ENCODE assay signal across 19 cellular contexts in genomic region chr19:50667759-50668231, GRCh38. TPM values are rescaled to one million over a fixed set of nuclear protein-coding genes. Genes with fewer than 3 reads are reported as not detected.
"Had no signal": no experiment of that assay in that cellular context is flagged by ENCODE, and none has a peak within 500 bp of the region (broad histone marks: within the 10 kb centered on the region; RNA-seq: fewer than 3 reads in every experiment).

No MANE protein-coding gene starts in this region.

- H3K9me3 ChIP-seq: left ventricle myocardium inferior, mucosa of descending colon, thoracic aorta had no signal

- H3K27ac ChIP-seq: left ventricle myocardium inferior, thoracic aorta had no signal

- FAIRE-seq: astrocyte, bronchial epithelial cell, small intestine had no signal

- H3K4me3 Mint-ChIP-seq: activated CD8-positive, alpha-beta memory T cell treated with anti-CD3 and anti-CD28 coated beads, Interleukin-2, amount 10 ng/mL, durations not matched to agents 7 days and 5 days; activated naive CD4-positive, alpha-beta T cell treated with anti-CD3 and anti-CD28 coated beads, Interleukin-2, amount 10 ng/mL, durations not matched to agents 7 days and 5 days; activated T-cell treated with anti-CD3 and anti-CD28 coated beads, Interleukin-2, amount 50 U/mL, for 24 hours; memory B cell; stimulated activated naive CD8-positive, alpha-beta T cell treated with anti-CD3 and anti-CD28 coated beads, Interleukin-15, Interleukin-2, amounts not matched to agents 100 ng/mL and 50 ng/mL, for 24 hours had no signal

- H3K36me3 ChIP-seq: left ventricle myocardium inferior, thoracic aorta had no signal

- H3K36me3 Mint-ChIP-seq: activated CD8-positive, alpha-beta memory T cell treated with anti-CD3 and anti-CD28 coated beads, Interleukin-2, amount 10 ng/mL, durations not matched to agents 7 days and 5 days; activated naive CD4-positive, alpha-beta T cell treated with anti-CD3 and anti-CD28 coated beads, Interleukin-2, amount 10 ng/mL, durations not matched to agents 7 days and 5 days; memory B cell; naive thymus-derived CD4-positive, alpha-beta T cell had no signal

- H3K4me1 Mint-ChIP-seq: activated CD8-positive, alpha-beta memory T cell treated with anti-CD3 and anti-CD28 coated beads, Interleukin-2, amount 10 ng/mL, durations not matched to agents 7 days and 5 days; activated naive CD4-positive, alpha-beta T cell treated with anti-CD3 and anti-CD28 coated beads, Interleukin-2, amount 10 ng/mL, durations not matched to agents 7 days and 5 days; memory B cell had no signal

- DNase-seq: activated CD4-positive, alpha-beta T cell treated with anti-CD3 and anti-CD28 coated beads for 1 hour; activated CD4-positive, alpha-beta T cell treated with anti-CD3 and anti-CD28 coated beads, Interleukin-2, amount 50 U/mL, for 48 hours; activated CD8-positive, alpha-beta memory T cell treated with anti-CD3 and anti-CD28 coated beads, Interleukin-2, amount 10 ng/mL, durations not matched to agents 7 days and 5 days; activated naive CD4-positive, alpha-beta T cell treated with anti-CD3 and anti-CD28 coated beads, Interleukin-2, amount 10 ng/mL, durations not matched to agents 7 days and 5 days; activated T-cell treated with anti-CD3 and anti-CD28 coated beads, Interleukin-2, amount 50 U/mL, for 24 hours; left ventricle myocardium inferior; mucosa of descending colon; naive thymus-derived CD4-positive, alpha-beta T cell; nucleus accumbens; small intestine; T-helper 1 cell; T1000 had no signal

- H3K4me3 ChIP-seq: left ventricle myocardium inferior, mucosa of descending colon, thoracic aorta had no signal

- H3K9me3 Mint-ChIP-seq: activated naive CD4-positive, alpha-beta T cell treated with anti-CD3 and anti-CD28 coated beads, Interleukin-2, amount 10 ng/mL, durations not matched to agents 7 days and 5 days; activated T-cell treated with anti-CD3 and anti-CD28 coated beads, Interleukin-2, amount 50 U/mL, for 24 hours; memory B cell; stimulated activated naive CD8-positive, alpha-beta T cell treated with anti-CD3 and anti-CD28 coated beads, Interleukin-15, Interleukin-2, amounts not matched to agents 100 ng/mL and 50 ng/mL, for 24 hours had no signal

- H3K27ac Mint-ChIP-seq: activated CD8-positive, alpha-beta memory T cell treated with anti-CD3 and anti-CD28 coated beads, Interleukin-2, amount 10 ng/mL, durations not matched to agents 7 days and 5 days; activated naive CD4-positive, alpha-beta T cell treated with anti-CD3 and anti-CD28 coated beads, Interleukin-2, amount 10 ng/mL, durations not matched to agents 7 days and 5 days; activated T-cell treated with anti-CD3 and anti-CD28 coated beads, Interleukin-2, amount 50 U/mL, for 24 hours; memory B cell; naive thymus-derived CD4-positive, alpha-beta T cell; progenitor cell of endocrine pancreas; stimulated activated naive CD8-positive, alpha-beta T cell treated with anti-CD3 and anti-CD28 coated beads, Interleukin-15, Interleukin-2, amounts not matched to agents 100 ng/mL and 50 ng/mL, for 24 hours had no signal

- ATAC-seq: activated CD8-positive, alpha-beta memory T cell treated with anti-CD3 and anti-CD28 coated beads, Interleukin-2, amount 10 ng/mL, durations not matched to agents 7 days and 5 days; mucosa of descending colon; naive thymus-derived CD4-positive, alpha-beta T cell had no signal

RNA-seq across cellular contexts. Expression of gene C19orf81, which starts 18.6 kb away (rescaled TPM):
- total RNA-seq: astrocyte, bronchial epithelial cell, dermis microvascular lymphatic vessel endothelial cell, thoracic aorta had no signal

RNA-seq across cellular contexts. Expression of gene SYT3, which starts 28.1 kb away (rescaled TPM):
- total RNA-seq: activated CD8-positive, alpha-beta memory T cell treated with anti-CD3 and anti-CD28 coated beads, Interleukin-2, amount 10 ng/mL, durations not matched to agents 7 days and 5 days; astrocyte; bronchial epithelial cell; dermis microvascular lymphatic vessel endothelial cell; thoracic aorta had no signal

RNA-seq across cellular contexts. Expression of gene SHANK1, which starts 51.8 kb away (rescaled TPM):
- total RNA-seq: activated CD8-positive, alpha-beta memory T cell treated with anti-CD3 and anti-CD28 coated beads, Interleukin-2, amount 10 ng/mL, durations not matched to agents 7 days and 5 days; astrocyte; bronchial epithelial cell had no signal
- polyA plus RNA-seq: naive thymus-derived CD4-positive, alpha-beta T cell had no signal

RNA-seq across cellular contexts. Expression of gene CLEC11A, which starts 55.4 kb away (rescaled TPM):
- total RNA-seq: astrocyte had no signal
